In genomic region chr20:64107736-64108457, GRCh38 we compare ENCODE assay signal across 14 cellular contexts. TPM values are rescaled to one million over a fixed set of nuclear protein-coding genes. Genes with fewer than 3 reads are reported as not detected.
DNase-seq lines count a peak whose midpoint lies in the region; ATAC-seq lines count a peak whose summit lies in the region.
"Had no signal": no experiment of that assay in that cellular context is flagged by ENCODE, and none has a peak within 500 bp of the region (broad histone marks: within the 10 kb centered on the region; RNA-seq: fewer than 3 reads in every experiment).

No MANE protein-coding gene starts in this region.

- DNase-seq in ELF-1 (ENCODE audit: low read depth, low spot score) (peak; percentile 4), Karpas-422 (peak; percentile 85), kidney tubule cell (ENCODE audit: low spot score) (no peak), occipital lobe (lab: John Stamatoyannopoulos, UW) (no peak)
- DNase-seq in activated CD8-positive, alpha-beta memory T cell treated with anti-CD3 and anti-CD28 coated beads, Interleukin-2, amount 50 U/mL, for 4 hours: peak; percentile 12
- peak in 1 of 9 donors; percentile 7 for DNase-seq in naive thymus-derived CD4-positive, alpha-beta T cell
- DNase-seq: NCI-H524 had no signal

- H3K36me3 Mint-ChIP-seq in naive thymus-derived CD4-positive, alpha-beta T cell: no peaks in the 10 kb centered on the region

- H2AFZ ChIP-seq in Karpas-422 (ENCODE audit: low read length): no peak overlapping the region

- peak overlapping the region in 1 of 10 donors; percentile 20 for H3K4me3 Mint-ChIP-seq in naive thymus-derived CD4-positive, alpha-beta T cell
- H3K4me3 Mint-ChIP-seq: T-helper 1 cell treated with Interleukin-12 subunit alpha and Interleukin-12 subunit beta and Interleukin-4 antibody, amounts not matched to agents 30 μg/mL and 1 μg/mL, for 36 hours had no signal

- no peaks in the 10 kb centered on the region for H3K36me3 ChIP-seq in Karpas-422 (ENCODE audit: insufficient read depth, low read length)
- no peaks in the 10 kb centered on the region for H3K36me3 ChIP-seq in naive thymus-derived CD4-positive, alpha-beta T cell (ENCODE audit: control insufficient read depth in 2 of 3, insufficient read depth in 3 of 3, low read length in 3 of 3)
- H3K36me3 ChIP-seq: gastrocnemius medialis had no signal

- peaks cover 0 to 15% (median 4%) of the 10 kb centered on the region in 5 donors for H3K27me3 Mint-ChIP-seq in naive thymus-derived CD4-positive, alpha-beta T cell

- no peaks in the 10 kb centered on the region for H3K79me2 ChIP-seq in Karpas-422 (ENCODE audit: low read length)

- H3K9me3 ChIP-seq in Karpas-422 (ENCODE audit: low read length): no peaks in the 10 kb centered on the region
- H3K9me3 ChIP-seq in naive thymus-derived CD4-positive, alpha-beta T cell (ENCODE audit: control insufficient read depth in 2 of 3, low read length in 3 of 3): no peaks in the 10 kb centered on the region
- H3K9me3 ChIP-seq: gastrocnemius medialis had no signal

- CTCF ChIA-PET in naive thymus-derived CD4-positive, alpha-beta T cell (lab: Charles Lee): interaction anchor here (0.6 kb wide), 1 partner anchor 466 kb away, joined by 3 read pairs; no protein-coding TSS in a partner anchor

- H3K9me3 Mint-ChIP-seq in naive thymus-derived CD4-positive, alpha-beta T cell: no peaks in the 10 kb centered on the region
- H3K9me3 Mint-ChIP-seq: T-helper 1 cell treated with Interleukin-12 subunit alpha and Interleukin-12 subunit beta and Interleukin-4 antibody, amounts not matched to agents 30 μg/mL and 1 μg/mL, for 36 hours had no signal

- peak overlapping the region; percentile 49; the same call in 1 of the 2 replicates for H3K4me3 ChIP-seq in Karpas-422 (ENCODE audit: low read length)
- no peak overlapping the region for H3K4me3 ChIP-seq in naive thymus-derived CD4-positive, alpha-beta T cell (ENCODE audit: low read length)
- H3K4me3 ChIP-seq: gastrocnemius medialis, skin epidermis had no signal

- H3K9me2 ChIP-seq in Karpas-422 (replicated peaks; ENCODE audit: insufficient read depth, low read length): no peaks in the 10 kb centered on the region

- intact Hi-C loops in naive thymus-derived CD4-positive, alpha-beta T cell (cut with micrococcal nuclease): no loop called here

- no peaks in the 10 kb centered on the region for H3K27me3 ChIP-seq in Karpas-422 (ENCODE audit: low read length)
- H3K27me3 ChIP-seq in naive thymus-derived CD4-positive, alpha-beta T cell (ENCODE audit: control insufficient read depth in 2 of 2, insufficient read depth in 2 of 2, low read length in 2 of 2): no peaks in the 10 kb centered on the region

- no peaks in the 10 kb centered on the region for H4K20me1 ChIP-seq in Karpas-422 (ENCODE audit: insufficient read depth, low read depth, low read length)

- POLR2A ChIA-PET in naive thymus-derived CD4-positive, alpha-beta T cell (lab: Charles Lee): no interaction called here

- no peak overlapping the region for H3K27ac Mint-ChIP-seq in naive thymus-derived CD4-positive, alpha-beta T cell
- H3K27ac Mint-ChIP-seq: T-helper 1 cell treated with Interleukin-12 subunit alpha and Interleukin-12 subunit beta and Interleukin-4 antibody, amounts not matched to agents 30 μg/mL and 1 μg/mL, for 36 hours had no signal

- peak overlapping the region; percentile 86 for H3K27ac ChIP-seq in Karpas-422 (ENCODE audit: low read length)
- H3K27ac ChIP-seq in naive thymus-derived CD4-positive, alpha-beta T cell (ENCODE audit: low read depth, low read length): no peak overlapping the region
- H3K27ac ChIP-seq: gastrocnemius medialis, skin epidermis had no signal

- ATAC-seq in naive thymus-derived CD4-positive, alpha-beta T cell: peak; percentile 47
- no peak for ATAC-seq in GM19328 (IDR thresholded peaks at IDR 0.05; ENCODE audit: unreplicated experiment)
- ATAC-seq in HG02840 (IDR thresholded peaks at IDR 0.05; ENCODE audit: low FRiP score, unreplicated experiment): no peak
- ATAC-seq: gastrocnemius medialis had no signal

- peaks cover 0 to 9% (median 2%) of the 10 kb centered on the region in 7 donors for H3K4me1 Mint-ChIP-seq in naive thymus-derived CD4-positive, alpha-beta T cell

- H3K4me1 ChIP-seq in Karpas-422 (ENCODE audit: low read length): peaks cover 50% of the 10 kb centered on the region
- H3K4me1 ChIP-seq in naive thymus-derived CD4-positive, alpha-beta T cell (ENCODE audit: control insufficient read depth in 2 of 2, insufficient read depth in 2 of 2, low read length in 2 of 2): no peaks in the 10 kb centered on the region
- H3K4me1 ChIP-seq: gastrocnemius medialis had no signal

- peak overlapping the region; percentile 63 for H3K4me2 ChIP-seq in Karpas-422 (ENCODE audit: low read depth, low read length, poor library complexity, severe bottlenecking)

- H3K9ac ChIP-seq in Karpas-422 (ENCODE audit: low read length): peak overlapping the region; percentile 68

RNA-seq across cellular contexts. Expression of gene NPBWR2, which starts 0.5 kb away (rescaled TPM):
- total RNA-seq in Karpas-422 (2014; rRNA removed; shearing (Covaris generic); ENCODE audit: low replicate concordance): 0.22 TPM in 1 of 2 replicates, not detected in the other
- not detected for total RNA-seq in naive thymus-derived CD4-positive, alpha-beta T cell
- not detected for polyA plus RNA-seq in naive thymus-derived CD4-positive, alpha-beta T cell
- total RNA-seq in occipital lobe: not detected
- total RNA-seq: dermis microvascular lymphatic vessel endothelial cell, gastrocnemius medialis, lung microvascular endothelial cell had no signal

RNA-seq across cellular contexts. Expression of gene LKAAEAR1, which starts 23.7 kb away (rescaled TPM):
- total RNA-seq in Karpas-422 (2014; rRNA removed; shearing (Covaris generic); ENCODE audit: low replicate concordance): not detected in 2 replicates
- under 1 TPM in 2 of 5 experiments, not detected in 3; 0.48 to 0.71 TPM for total RNA-seq in naive thymus-derived CD4-positive, alpha-beta T cell
- under 1 TPM; 0.47 to 0.75 TPM for polyA plus RNA-seq in naive thymus-derived CD4-positive, alpha-beta T cell
- 0.78 TPM for total RNA-seq in occipital lobe
- total RNA-seq: gastrocnemius medialis had no signal

RNA-seq across cellular contexts. Expression of gene OPRL1, which starts 28.0 kb away (rescaled TPM):
- 34.0 and 60.6 TPM in 2 replicates for total RNA-seq in Karpas-422 (2014; rRNA removed; shearing (Covaris generic); ENCODE audit: low replicate concordance)
- 1 to 10 TPM in 3 of 5 experiments, under 1 TPM in 2; 0.75 to 6.1 (median 1.1) TPM for total RNA-seq in naive thymus-derived CD4-positive, alpha-beta T cell
- 1 to 10 TPM in 1 of 2 donors, under 1 TPM in 1; 0.18 to 1.3 TPM for polyA plus RNA-seq in naive thymus-derived CD4-positive, alpha-beta T cell
- 14.3 TPM for total RNA-seq in occipital lobe

RNA-seq across cellular contexts. Expression of gene RGS19, which starts 28.6 kb away (rescaled TPM):
- 172 and 272 TPM in 2 replicates for total RNA-seq in Karpas-422 (2014; rRNA removed; shearing (Covaris generic); ENCODE audit: low replicate concordance)
- total RNA-seq in naive thymus-derived CD4-positive, alpha-beta T cell: 10 to 100 TPM; 21.8 to 93.4 (median 23.6) TPM
- polyA plus RNA-seq in naive thymus-derived CD4-positive, alpha-beta T cell: 10 to 100 TPM; 55.2 to 66.8 TPM
- total RNA-seq in occipital lobe: 10.1 TPM

RNA-seq across cellular contexts. Expression of gene TCEA2, which starts 44.9 kb away (rescaled TPM):
- total RNA-seq in Karpas-422 (2014; rRNA removed; shearing (Covaris generic); ENCODE audit: low replicate concordance): 124 and 197 TPM in 2 replicates
- total RNA-seq in naive thymus-derived CD4-positive, alpha-beta T cell: 10 to 100 TPM; 35.5 to 73.2 (median 47.3) TPM
- polyA plus RNA-seq in naive thymus-derived CD4-positive, alpha-beta T cell: 10 to 100 TPM; 22.2 to 33.2 TPM
- 36.0 TPM for total RNA-seq in occipital lobe

Comparison
In these comparisons a context has a peak if more than half of its experiments do, and no peak if none do; other contexts are left out.
1. DNase-seq: peak in ELF-1 (single experiment), Karpas-422 (single experiment) and activated CD8-positive, alpha-beta memory T cell treated with anti-CD3 and anti-CD28 coated beads, Interleukin-2, amount 50 U/mL, for 4 hours (single experiment); none in kidney tubule cell (single experiment) and occipital lobe (single experiment).